ENCODE assay signal across 12 cellular contexts in the genomic region with DNA sequence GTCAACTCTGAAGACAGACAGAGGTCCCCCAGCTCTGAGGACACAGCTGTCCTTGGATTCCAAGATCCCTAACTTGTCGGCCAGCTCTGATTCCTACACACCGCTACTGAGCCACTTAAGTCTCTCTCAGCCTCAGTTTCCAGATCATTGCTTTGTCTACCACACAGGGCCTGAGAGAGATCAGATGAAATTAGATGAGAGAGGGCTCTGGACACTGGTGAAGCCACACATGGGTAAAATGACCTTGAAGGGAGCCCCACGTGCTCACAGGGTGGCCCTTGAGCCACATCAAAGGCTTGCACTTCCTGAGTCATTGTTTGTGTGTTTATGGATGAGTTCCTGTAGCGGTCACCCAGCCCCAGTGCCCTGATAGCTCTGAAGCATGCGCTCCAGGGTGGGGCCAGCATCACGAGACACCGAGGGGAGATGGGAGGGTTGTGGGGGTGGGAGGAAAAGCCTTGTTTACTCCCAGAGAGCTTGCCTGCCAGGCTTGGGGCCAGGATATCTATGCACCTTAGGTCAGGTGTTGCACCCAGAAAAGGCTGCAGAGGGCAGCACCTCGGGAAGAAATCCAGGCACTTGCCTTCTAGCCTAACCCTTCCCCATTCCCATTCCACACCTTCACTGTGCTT. TPM values are rescaled to one million over a fixed set of nuclear protein-coding genes. Genes with fewer than 3 reads are reported as not detected.
DNase-seq lines count a peak whose midpoint lies in the region; ATAC-seq and TF ChIP-seq lines count a peak whose summit lies in the region.
"Had no signal": no experiment of that assay in that cellular context is flagged by ENCODE, and none has a peak within 500 bp of the region (broad histone marks: within the 10 kb centered on the region; RNA-seq: fewer than 3 reads in every experiment).

No MANE protein-coding gene starts in this region.

- peak; percentile 41; the same call in 1 of the 2 replicates for TF ChIP-seq CTCF in LNCAP (IDR thresholded peaks at IDR 0.05)
- peak in 1 of 7 experiments; percentile 11 for TF ChIP-seq CTCF in body of pancreas (IDR thresholded peaks at IDR 0.05)
- peak; percentile 40 for TF ChIP-seq CTCF in liver (IDR thresholded peaks at IDR 0.05; ENCODE audit: low read depth, low read length, missing input control)
- TF ChIP-seq CTCF in uterus (IDR thresholded peaks at IDR 0.05) = peak in 1 of 4 experiments; percentile 19
- TF ChIP-seq CTCF in Peyer's patch (IDR thresholded peaks at IDR 0.05) = no peak

- TF ChIP-seq POLR2A in body of pancreas (IDR thresholded peaks at IDR 0.05) = no peak
- TF ChIP-seq POLR2A in uterus (IDR thresholded peaks at IDR 0.05) = no peak
- TF ChIP-seq POLR2A in Peyer's patch (IDR thresholded peaks at IDR 0.05) = no peak

- H3K9ac ChIP-seq in liver (ENCODE audit: low read depth in 1 of 2, low read length in 2 of 2) = no peak overlapping the region

- intact Hi-C loops in body of pancreas (cut with DNase I) (no loop called here), uterus (cut with DNase I; ENCODE audit: low total_unique reads) (no loop called here)

- H3K4me3 ChIP-seq in body of pancreas (no peak overlapping the region), liver (ENCODE audit: low read depth in 1 of 3, low read length in 3 of 3) (no peak overlapping the region), uterus (no peak overlapping the region), Peyer's patch (no peak overlapping the region)
- H3K4me3 ChIP-seq: upper lobe of left lung had no signal

- H3K4me1 ChIP-seq in body of pancreas = peaks cover 14% of the 10 kb centered on the region
- peaks cover 1 to 19% (median 14%) of the 10 kb centered on the region in 4 donors for H3K4me1 ChIP-seq in liver (ENCODE audit: control insufficient read depth in 4 of 4, insufficient read depth in 4 of 4, low read length in 3 of 4)
- H3K4me1 ChIP-seq in uterus = no peaks in the 10 kb centered on the region
- no peaks in the 10 kb centered on the region for H3K4me1 ChIP-seq in Peyer's patch
- H3K4me1 ChIP-seq: upper lobe of left lung had no signal

- ATAC-seq in body of pancreas = no peak
- ATAC-seq in GM18870 (IDR thresholded peaks at IDR 0.05; ENCODE audit: unreplicated experiment) = no peak
- ATAC-seq: naive thymus-derived CD4-positive, alpha-beta T cell had no signal

- H3K36me3 ChIP-seq in body of pancreas (replicated peaks in 1 of 2; ENCODE audit: insufficient read depth in 1 of 2, low read depth in 2 of 2) (no peaks in the 10 kb centered on the region), liver (ENCODE audit: control insufficient read depth in 4 of 4, insufficient read depth in 3 of 4, low read depth in 1 of 4, low read length in 3 of 4) (no peaks in the 10 kb centered on the region), uterus (no peaks in the 10 kb centered on the region), Peyer's patch (no peaks in the 10 kb centered on the region)
- H3K36me3 ChIP-seq: upper lobe of left lung had no signal

- no peak overlapping the region for H3K27ac ChIP-seq in body of pancreas
- H3K27ac ChIP-seq in liver (ENCODE audit: low read depth in 1 of 2, low read length in 2 of 2) = peak overlapping the region in 1 of 2 donors; percentile 31
- no peak overlapping the region for H3K27ac ChIP-seq in uterus
- H3K27ac ChIP-seq in Peyer's patch = no peak overlapping the region
- H3K27ac ChIP-seq: upper lobe of left lung had no signal

- H3K27me3 ChIP-seq in body of pancreas (no peaks in the 10 kb centered on the region), liver (ENCODE audit: control insufficient read depth in 4 of 4, insufficient read depth in 4 of 4, low read length in 3 of 4) (no peaks in the 10 kb centered on the region), uterus (no peaks in the 10 kb centered on the region), Peyer's patch (no peaks in the 10 kb centered on the region)
- H3K27me3 ChIP-seq: upper lobe of left lung had no signal

- TF ChIP-seq RAD21 in liver (IDR thresholded peaks at IDR 0.05) = peak; percentile 61 to 71

- DNase-seq in DMS53 (lab: John Stamatoyannopoulos, UW) (peak; percentile 73), body of pancreas (peak in 3 of 4 donors; percentile 7 to 21 (median 18)), uterus (no peak), germinal center (ENCODE audit: low spot score) (no peak), Peyer's patch (no peak)
- DNase-seq: naive thymus-derived CD4-positive, alpha-beta T cell; NCI-H226; stimulated activated CD4-positive, alpha-beta T cell treated with anti-CD3 and anti-CD28 coated beads, Interleukin-4, amount 100 ng/mL, for 1 hour had no signal

- WGBS in body of pancreas, 2 donors = 47 to 54% methylated on average over 4 to 8 of the region's 8 CpGs
- WGBS in liver = 37% methylated on average over 8 of the region's 8 CpGs

- H3K9me3 ChIP-seq in body of pancreas (no peaks in the 10 kb centered on the region), liver (ENCODE audit: control insufficient read depth in 4 of 4, low read length in 3 of 4) (no peaks in the 10 kb centered on the region), uterus (no peaks in the 10 kb centered on the region), Peyer's patch (no peaks in the 10 kb centered on the region)
- H3K9me3 ChIP-seq: upper lobe of left lung had no signal

TF ChIP-seq in liver, 16 proteins besides CTCF, POLR2A, EP300 and RAD21:
- TF ChIP-seq HNF4G (IDR thresholded peaks at IDR 0.05) = no peak
- no peak for TF ChIP-seq GABPA (IDR thresholded peaks at IDR 0.05 in 1 of 2, conservative IDR thresholded peaks at IDR 0.05 in 1 of 2)
- TF ChIP-seq RXRA (IDR thresholded peaks at IDR 0.05) = peak in 1 of 2 donors; percentile 60
- TF ChIP-seq, protein P1, sequence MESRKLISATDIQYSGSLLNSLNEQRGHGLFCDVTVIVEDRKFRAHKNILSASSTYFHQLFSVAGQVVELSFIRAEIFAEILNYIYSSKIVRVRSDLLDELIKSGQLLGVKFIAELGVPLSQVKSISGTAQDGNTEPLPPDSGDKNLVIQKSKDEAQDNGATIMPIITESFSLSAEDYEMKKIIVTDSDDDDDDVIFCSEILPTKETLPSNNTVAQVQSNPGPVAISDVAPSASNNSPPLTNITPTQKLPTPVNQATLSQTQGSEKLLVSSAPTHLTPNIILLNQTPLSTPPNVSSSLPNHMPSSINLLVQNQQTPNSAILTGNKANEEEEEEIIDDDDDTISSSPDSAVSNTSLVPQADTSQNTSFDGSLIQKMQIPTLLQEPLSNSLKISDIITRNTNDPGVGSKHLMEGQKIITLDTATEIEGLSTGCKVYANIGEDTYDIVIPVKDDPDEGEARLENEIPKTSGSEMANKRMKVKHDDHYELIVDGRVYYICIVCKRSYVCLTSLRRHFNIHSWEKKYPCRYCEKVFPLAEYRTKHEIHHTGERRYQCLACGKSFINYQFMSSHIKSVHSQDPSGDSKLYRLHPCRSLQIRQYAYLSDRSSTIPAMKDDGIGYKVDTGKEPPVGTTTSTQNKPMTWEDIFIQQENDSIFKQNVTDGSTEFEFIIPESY (IDR thresholded peaks at IDR 0.05) = no peak
- TF ChIP-seq, protein P2, sequence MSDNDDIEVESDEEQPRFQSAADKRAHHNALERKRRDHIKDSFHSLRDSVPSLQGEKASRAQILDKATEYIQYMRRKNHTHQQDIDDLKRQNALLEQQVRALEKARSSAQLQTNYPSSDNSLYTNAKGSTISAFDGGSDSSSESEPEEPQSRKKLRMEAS (IDR thresholded peaks at IDR 0.05) = no peak
- TF ChIP-seq, protein P3, sequence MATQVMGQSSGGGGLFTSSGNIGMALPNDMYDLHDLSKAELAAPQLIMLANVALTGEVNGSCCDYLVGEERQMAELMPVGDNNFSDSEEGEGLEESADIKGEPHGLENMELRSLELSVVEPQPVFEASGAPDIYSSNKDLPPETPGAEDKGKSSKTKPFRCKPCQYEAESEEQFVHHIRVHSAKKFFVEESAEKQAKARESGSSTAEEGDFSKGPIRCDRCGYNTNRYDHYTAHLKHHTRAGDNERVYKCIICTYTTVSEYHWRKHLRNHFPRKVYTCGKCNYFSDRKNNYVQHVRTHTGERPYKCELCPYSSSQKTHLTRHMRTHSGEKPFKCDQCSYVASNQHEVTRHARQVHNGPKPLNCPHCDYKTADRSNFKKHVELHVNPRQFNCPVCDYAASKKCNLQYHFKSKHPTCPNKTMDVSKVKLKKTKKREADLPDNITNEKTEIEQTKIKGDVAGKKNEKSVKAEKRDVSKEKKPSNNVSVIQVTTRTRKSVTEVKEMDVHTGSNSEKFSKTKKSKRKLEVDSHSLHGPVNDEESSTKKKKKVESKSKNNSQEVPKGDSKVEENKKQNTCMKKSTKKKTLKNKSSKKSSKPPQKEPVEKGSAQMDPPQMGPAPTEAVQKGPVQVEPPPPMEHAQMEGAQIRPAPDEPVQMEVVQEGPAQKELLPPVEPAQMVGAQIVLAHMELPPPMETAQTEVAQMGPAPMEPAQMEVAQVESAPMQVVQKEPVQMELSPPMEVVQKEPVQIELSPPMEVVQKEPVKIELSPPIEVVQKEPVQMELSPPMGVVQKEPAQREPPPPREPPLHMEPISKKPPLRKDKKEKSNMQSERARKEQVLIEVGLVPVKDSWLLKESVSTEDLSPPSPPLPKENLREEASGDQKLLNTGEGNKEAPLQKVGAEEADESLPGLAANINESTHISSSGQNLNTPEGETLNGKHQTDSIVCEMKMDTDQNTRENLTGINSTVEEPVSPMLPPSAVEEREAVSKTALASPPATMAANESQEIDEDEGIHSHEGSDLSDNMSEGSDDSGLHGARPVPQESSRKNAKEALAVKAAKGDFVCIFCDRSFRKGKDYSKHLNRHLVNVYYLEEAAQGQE (IDR thresholded peaks at IDR 0.05) = no peak
- TF ChIP-seq EGR1 (IDR thresholded peaks at IDR 0.05; ENCODE audit: low read depth in 2 of 2) = no peak
- no peak for TF ChIP-seq FOXA1 (IDR thresholded peaks at IDR 0.05)
- TF ChIP-seq HNF4A (conservative IDR thresholded peaks at IDR 0.05) = peak in 1 of 2 donors; percentile 20
- TF ChIP-seq YY1 (IDR thresholded peaks at IDR 0.05) = no peak
- peak; percentile 17 for TF ChIP-seq FOXA2 (IDR thresholded peaks at IDR 0.05)
- TF ChIP-seq JUND (IDR thresholded peaks at IDR 0.05) = no peak
- TF ChIP-seq, protein P4, sequence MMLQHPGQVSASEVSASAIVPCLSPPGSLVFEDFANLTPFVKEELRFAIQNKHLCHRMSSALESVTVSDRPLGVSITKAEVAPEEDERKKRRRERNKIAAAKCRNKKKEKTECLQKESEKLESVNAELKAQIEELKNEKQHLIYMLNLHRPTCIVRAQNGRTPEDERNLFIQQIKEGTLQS (IDR thresholded peaks at IDR 0.05) = no peak
- TF ChIP-seq TAF1 (conservative IDR thresholded peaks at IDR 0.05) = no peak
- TF ChIP-seq NR2F2 (IDR thresholded peaks at IDR 0.05) = no peak
- no peak for TF ChIP-seq SP1 (IDR thresholded peaks at IDR 0.05)

RNA-seq across cellular contexts. Expression of a gene that starts 32.7 kb away (rescaled TPM):
- total RNA-seq in body of pancreas (not detected), liver (under 1 TPM in 1 of 2 donors, not detected in 1; under 0.01 TPM), uterus (1 to 10 TPM in 2 of 4 donors, under 1 TPM in 1, not detected in 1; 0.51 to 2.1 (median 1.0) TPM), Peyer's patch (not detected)
- polyA plus RNA-seq in liver = under 1 TPM; 0.07 to 0.10 TPM
- total RNA-seq: naive thymus-derived CD4-positive, alpha-beta T cell had no signal
- polyA plus RNA-seq: naive thymus-derived CD4-positive, alpha-beta T cell had no signal

RNA-seq across cellular contexts. Expression of a gene that starts 56.6 kb away (rescaled TPM):
- 1 to 10 TPM in 1 of 2 donors, not detected in 1; 1.0 TPM for total RNA-seq in body of pancreas
- under 1 TPM; 0.33 to 0.42 TPM for total RNA-seq in liver
- polyA plus RNA-seq in liver = not detected
- 1 to 10 TPM in 1 of 4 donors, under 1 TPM in 1, not detected in 2; 0.90 to 2.1 TPM for total RNA-seq in uterus
- total RNA-seq in Peyer's patch = 1 to 10 TPM in 3 of 4 donors, not detected in 1; 1.3 to 5.8 (median 2.3) TPM
- polyA plus RNA-seq: naive thymus-derived CD4-positive, alpha-beta T cell had no signal

Comparison
In these comparisons a context has a peak if more than half of its experiments do, and no peak if none do; other contexts are left out.
1. DNase-seq: peak in DMS53 (single experiment) and body of pancreas (3 of 4); none in uterus (0 of 2), germinal center (single experiment) and Peyer's patch (0 of 3).
2. CTCF ChIP-seq: peak in LNCAP (single experiment) and liver (single experiment); none in Peyer's patch (0 of 6).